ENCODE assay signal across 23 cellular contexts in genomic region chr14:53947452-53948180, GRCh38. TPM values are rescaled to one million over a fixed set of nuclear protein-coding genes. Genes with fewer than 3 reads are reported as not detected.
DNase-seq lines count a peak whose midpoint lies in the region; ATAC-seq, FAIRE-seq and TF ChIP-seq lines count a peak whose summit lies in the region.
"Had no signal": no experiment of that assay in that cellular context is flagged by ENCODE, and none has a peak within 500 bp of the region (broad histone marks: within the 10 kb centered on the region; RNA-seq: fewer than 3 reads in every experiment).

No MANE protein-coding gene starts in this region.

- H3K4me1 Mint-ChIP-seq in mesothelial cell of epicardium, result peaks cover 52% of the 10 kb centered on the region
- no peaks in the 10 kb centered on the region for H3K4me1 Mint-ChIP-seq in activated CD4-positive, alpha-beta T cell treated with anti-CD3 and anti-CD28 coated beads for 36 hours

- H3K36me3 ChIP-seq in H1 (ENCODE audit: control insufficient read depth in 2 of 4, insufficient read depth in 4 of 4, low read length in 3 of 4), result peaks cover 0 to 10% (median 2%) of the 10 kb centered on the region in 4 experiments; a peak in 2 of 8 replicates
- H3K36me3 ChIP-seq: transverse colon had no signal

- H4K91ac ChIP-seq in H1 (replicated peaks; ENCODE audit: insufficient read length, low read length), result no peak overlapping the region

- H4K20me1 ChIP-seq in H1 (replicated peaks in 1 of 2; ENCODE audit: control insufficient read depth in 1 of 2, insufficient read depth in 2 of 2, low read length in 2 of 2), result peaks cover 0 to 3% of the 10 kb centered on the region in 2 experiments

- H2BK120ac ChIP-seq in H1 (replicated peaks; ENCODE audit: low read depth, low read length), result no peak overlapping the region

- peaks cover 6 to 29% (median 23%) of the 10 kb centered on the region in 4 experiments for H3K4me1 ChIP-seq in H1 (replicated peaks in 1 of 4; ENCODE audit: control insufficient read depth in 3 of 4, insufficient read depth in 4 of 4, low read length in 3 of 4)

- peak overlapping the region; percentile 77 to 96 for H3K4me2 ChIP-seq in H1 (ENCODE audit: insufficient read depth in 1 of 2, low read depth in 2 of 2, low read length in 2 of 2)

- no peaks in the 10 kb centered on the region for H3K27me3 Mint-ChIP-seq in mesothelial cell of epicardium (ENCODE audit: low read depth)
- peaks cover 52% of the 10 kb centered on the region for H3K27me3 Mint-ChIP-seq in activated CD4-positive, alpha-beta T cell treated with anti-CD3 and anti-CD28 coated beads for 36 hours

- 26% methylated on average over 11 of the region's 11 CpGs; no CpG with 5 or more reads in 1 of the 2 experiments for WGBS in H1 (ENCODE audit: extremely low coverage in 1 of 2, insufficient coverage in 1 of 2, insufficient read length in 1 of 2, insufficient replicate concordance in 2 of 2, low coverage in 1 of 2, low lambda C conversion rate in 2 of 2, missing lambda C conversion rate in 1 of 2), 2 experiments

- H3K56ac ChIP-seq in H1 (replicated peaks; ENCODE audit: insufficient read length, low read depth, low read length), result no peak overlapping the region

- H2BK15ac ChIP-seq in H1 (ENCODE audit: low read length), result 0 out of 2 replicates have a peak overlapping the region, but pooled peaks have one; percentile 83

- no peak overlapping the region for H3K18ac ChIP-seq in H1 (ENCODE audit: extremely low read depth, low read length)

- H3K79me1 ChIP-seq in H1 (ENCODE audit: low read depth, low read length), result no peaks in the 10 kb centered on the region

- peak overlapping the region; percentile 31 for H3K27ac Mint-ChIP-seq in mesothelial cell of epicardium
- no peak overlapping the region for H3K27ac Mint-ChIP-seq in activated CD4-positive, alpha-beta T cell treated with anti-CD3 and anti-CD28 coated beads for 36 hours

- no peak overlapping the region for H3K27ac ChIP-seq in H1 (ENCODE audit: low read depth, low read length)
- H3K27ac ChIP-seq: right atrium auricular region had no signal

- H3K23me2 ChIP-seq in H1 (ENCODE audit: low read depth, low read length), result peaks cover 20% of the 10 kb centered on the region

- TF ChIP-seq POLR2A in H1 (IDR thresholded peaks at IDR 0.05; ENCODE audit: control extremely low read depth in 1 of 2, low read depth in 2 of 2, low read length in 2 of 2), result no peak

- H2BK20ac ChIP-seq in H1 (ENCODE audit: low read length), result no peak overlapping the region

- no peak overlapping the region for H3K9ac ChIP-seq in H1 (replicated peaks in 1 of 4; ENCODE audit: extremely low read depth in 1 of 4, low read depth in 3 of 4, low read length in 3 of 4)

- DNase-seq in EH (ENCODE audit: low read depth) (peak; percentile 54), LoVo (ENCODE audit: low spot score) (peak; percentile 38), H1 (ENCODE audit: low read depth in 1 of 2, low spot score in 2 of 2) (no peak), mesothelial cell of epicardium (ENCODE audit: low spot score in 2 of 2, unreplicated experiment in 2 of 2) (no peak), head of caudate nucleus (no peak)
- no peak for DNase-seq in activated CD4-positive, alpha-beta T cell treated with anti-CD3 and anti-CD28 coated beads for 36 hours
- DNase-seq: activated CD4-positive, alpha-beta T cell treated with anti-CD3 and anti-CD28 coated beads, Interleukin-2, amount 50 U/mL, for 1 hour; activated gamma-delta T cell treated with Interleukin-2 at 50 U/mL for 16 hours; amygdala; foreskin fibroblast; NCI-H1417 treated with DMSO at 0.1 percent for 48 hours; occipital lobe; stimulated activated naive CD8-positive, alpha-beta T cell treated with anti-CD3 and anti-CD28 coated beads, Interleukin-15, Interleukin-2, amounts not matched to agents 100 U/mL and 50 U/mL, for 24 hours; transverse colon had no signal

- peak overlapping the region; percentile 53; the same call in 1 of the 2 replicates for H2BK12ac ChIP-seq in H1 (ENCODE audit: low read depth, low read length)

- H3K23ac ChIP-seq in H1 (ENCODE audit: insufficient read length), result no peak overlapping the region

- H4K8ac ChIP-seq in H1 (ENCODE audit: extremely low read depth, insufficient read depth, low read length), result no peak overlapping the region

- no peaks in the 10 kb centered on the region for H3K9me3 Mint-ChIP-seq in mesothelial cell of epicardium
- H3K9me3 Mint-ChIP-seq in activated CD4-positive, alpha-beta T cell treated with anti-CD3 and anti-CD28 coated beads for 36 hours (ENCODE audit: low read depth), result no peaks in the 10 kb centered on the region

- peak overlapping the region in 3 of 4 experiments; percentile 45 to 67 (median 54); a peak in 5 of 8 replicates for H3K4me3 ChIP-seq in H1 (ENCODE audit: extremely low read depth in 1 of 4, insufficient read depth in 2 of 4, low read depth in 3 of 4, low read length in 4 of 4)
- H3K4me3 ChIP-seq: mucosa of descending colon had no signal

- H3K36me3 Mint-ChIP-seq in mesothelial cell of epicardium, result peaks cover 11% of the 10 kb centered on the region
- H3K36me3 Mint-ChIP-seq in activated CD4-positive, alpha-beta T cell treated with anti-CD3 and anti-CD28 coated beads for 36 hours (ENCODE audit: low read depth), result no peaks in the 10 kb centered on the region
- H3K36me3 Mint-ChIP-seq: CD14-positive monocyte had no signal

- ATAC-seq in activated CD4-positive, alpha-beta T cell treated with anti-CD3 and anti-CD28 coated beads for 36 hours, result no peak
- ATAC-seq in HG02610 (IDR thresholded peaks at IDR 0.05; ENCODE audit: unreplicated experiment) (no peak), GM21529 (IDR thresholded peaks at IDR 0.05; ENCODE audit: unreplicated experiment) (no peak)
- ATAC-seq: Panc1; stimulated activated naive CD8-positive, alpha-beta T cell treated with anti-CD3 and anti-CD28 coated beads, Interleukin-15, Interleukin-2, amounts not matched to agents 100 U/mL and 50 U/mL, for 24 hours had no signal

- CTCF ChIA-PET in H1 (lab: Charles Lee; ENCODE audit: partially characterized antibody), result interaction anchor here (0.7 to 2.6 kb wide), 11 partner anchors 9 to 400 kb away, joined by 3 to 13 read pairs (median 4); partner anchors contain the start of gene BMP4
- CTCF ChIA-PET in activated CD4-positive, alpha-beta T cell treated with anti-CD3 and anti-CD28 coated beads for 36 hours (lab: Charles Lee), result interaction anchor here (0.7 to 0.9 kb wide), 2 partner anchors 8 to 9 kb away, joined by 3 to 4 read pairs; no protein-coding TSS in a partner anchor

- no peaks in the 10 kb centered on the region for H3K79me2 ChIP-seq in H1 (ENCODE audit: control insufficient read depth in 1 of 2, insufficient read depth in 2 of 2, low read length in 2 of 2)

- H2BK5ac ChIP-seq in H1 (ENCODE audit: low read depth, low read length), result no peak overlapping the region

- no peak for TF ChIP-seq EP300 in H1 (IDR thresholded peaks at IDR 0.05; ENCODE audit: borderline replicate concordance in 1 of 2, low read depth in 2 of 2, low read length in 2 of 2)

- no peak overlapping the region for H2AK5ac ChIP-seq in H1 (ENCODE audit: low read depth, low read length)

- FAIRE-seq in H1 (lab: Jason Lieb, UNC), result no peak
- FAIRE-seq: endometrium, H54 had no signal

- POLR2A ChIA-PET in H1 (lab: Charles Lee; ENCODE audit: partially characterized antibody), result interaction anchor here (1.3 to 2.6 kb wide), 2 partner anchors 10 to 16 kb away, joined by 3 to 15 read pairs; partner anchors contain the start of gene BMP4
- POLR2A ChIA-PET in activated CD4-positive, alpha-beta T cell treated with anti-CD3 and anti-CD28 coated beads for 36 hours (lab: Charles Lee), result no interaction called here

- peak overlapping the region; percentile 72 for H3K4me3 Mint-ChIP-seq in mesothelial cell of epicardium
- H3K4me3 Mint-ChIP-seq in activated CD4-positive, alpha-beta T cell treated with anti-CD3 and anti-CD28 coated beads for 36 hours, result no peak overlapping the region

- H3K14ac ChIP-seq in H1 (ENCODE audit: insufficient read length), result no peak overlapping the region

- H3K27me3 ChIP-seq in H1 (replicated peaks in 1 of 4; ENCODE audit: control insufficient read depth in 3 of 4, extremely low read depth in 1 of 4, insufficient read depth in 3 of 4, low read length in 3 of 4), result peaks cover 19 to 63% (median 52%) of the 10 kb centered on the region in 4 experiments
- H3K27me3 ChIP-seq: right atrium auricular region had no signal

- intact Hi-C loops in activated CD4-positive, alpha-beta T cell treated with anti-CD3 and anti-CD28 coated beads for 36 hours (cut with DNase I, micrococcal nuclease), result no loop called here
- intact Hi-C loops in head of caudate nucleus (cut with DNase I), result no loop called here

- no peak overlapping the region for H3K4ac ChIP-seq in H1 (replicated peaks; ENCODE audit: insufficient read length, low read depth, low read length)

- TF ChIP-seq CTCF in H1 (IDR thresholded peaks at IDR 0.05; ENCODE audit: control extremely low read depth in 1 of 3, insufficient read depth in 1 of 3, low read depth in 1 of 3, low read length in 3 of 3), result no peak
- no peak for TF ChIP-seq CTCF in mesothelial cell of epicardium (IDR thresholded peaks at IDR 0.05; ENCODE audit: unreplicated experiment)

- no peak for TF ChIP-seq RAD21 in H1 (IDR thresholded peaks at IDR 0.05 in 1 of 2, conservative IDR thresholded peaks at IDR 0.05 in 1 of 2; ENCODE audit: low read depth in 2 of 2, low read length in 2 of 2)

- no peaks in the 10 kb centered on the region for H3K9me3 ChIP-seq in H1 (ENCODE audit: insufficient read depth in 2 of 2, low read depth in 1 of 2, low read length in 1 of 2)
- H3K9me3 ChIP-seq: mucosa of descending colon, right atrium auricular region, transverse colon had no signal

- H2AFZ ChIP-seq in H1 (ENCODE audit: low read length), result no peak overlapping the region

- no peak overlapping the region for H4K5ac ChIP-seq in H1 (ENCODE audit: insufficient read length, low read depth, low read length)

TF ChIP-seq in H1, 55 proteins besides CTCF, POLR2A, EP300 and RAD21:
- no peak for TF ChIP-seq TAF7 (optimal IDR thresholded peaks at IDR 0.05; ENCODE audit: borderline replicate concordance, low read depth, low read length)
- no peak for TF ChIP-seq CHD1 (IDR thresholded peaks at IDR 0.05; ENCODE audit: low read depth, low read length)
- TF ChIP-seq RNF2 (IDR thresholded peaks at IDR 0.05; ENCODE audit: borderline replicate concordance, low read depth, low read length, missing control alignments, poor library complexity, severe bottlenecking), result peak; percentile 36
- TF ChIP-seq EZH2 (IDR thresholded peaks at IDR 0.05; ENCODE audit: low read depth, low read length, severe bottlenecking), result peak; percentile 6

RNA-seq across cellular contexts. Expression of gene BMP4, which starts 9.0 kb away (rescaled TPM):
- 5.4 and 5.9 TPM in 2 replicates for total RNA-seq in H1 (2021; fragmentation: NEBNext Ultra II Directional; extraction: Animal tissue kit (Norgen Biotek cat#: 25700))
- polyA plus RNA-seq in H1 (2011; rRNA removed), result 2.3 and 4.2 TPM in 2 replicates
- 3.7 TPM for polyA plus RNA-seq in H1 (2011; cell fraction: cytosol; rRNA removed)
- 3.4 TPM for polyA plus RNA-seq in H1 (2011; cell fraction: nucleus; rRNA removed)
- 2.7 to 4.9 TPM (median 3.5 TPM) in 4 replicates for polyA plus RNA-seq in H1 (2012, experiment 1 of 2)
- polyA plus RNA-seq in H1 (2012, experiment 2 of 2), result 3.0 TPM
- 4.2 TPM for polyA plus RNA-seq in H1 (2013, experiment 1 of 2)
- 4.5 TPM for polyA plus RNA-seq in H1 (2013, experiment 2 of 2)
- polyA minus RNA-seq in H1 (2011; rRNA and poly(A)+ RNA removed), result 2.0 and 3.6 TPM in 2 replicates
- 3.2 TPM for polyA minus RNA-seq in H1 (2011; cell fraction: cytosol; rRNA and poly(A)+ RNA removed)
- polyA minus RNA-seq in H1 (2011; cell fraction: nucleus; rRNA and poly(A)+ RNA removed), result 3.0 TPM
- total RNA-seq in mesothelial cell of epicardium, result 27.6 to 35.2 TPM (median 34.2 TPM) in 3 replicates
- total RNA-seq in activated CD4-positive, alpha-beta T cell treated with anti-CD3 and anti-CD28 coated beads for 36 hours, result not detected
- total RNA-seq: A673 had no signal

Comparison
In these comparisons a context has a peak if more than half of its experiments do, and no peak if none do; other contexts are left out.
1. DNase-seq: peak in EH (single experiment) and LoVo (single experiment); none in H1 (0 of 2), mesothelial cell of epicardium (0 of 2), activated CD4-positive, alpha-beta T cell treated with anti-CD3 and anti-CD28 coated beads for 36 hours (single experiment) and head of caudate nucleus (0 of 42).